In genomic region chr1:11272842-11273594, GRCh38 we compare ENCODE assay signal across 8 cellular contexts. TPM values are rescaled to one million over a fixed set of nuclear protein-coding genes. Genes with fewer than 3 reads are reported as not detected.
DNase-seq lines count a peak whose midpoint lies in the region; ATAC-seq lines count a peak whose summit lies in the region.

TSS of gene UBIAD1 (plus strand) at chr1:11273198. CDS start at chr1:11273532, 334 bp downstream.

- H3K9me3 ChIP-seq in CD8-positive, alpha-beta memory T cell (ENCODE audit: low read length): no peaks in the 10 kb centered on the region
- H3K9me3 ChIP-seq in effector memory CD4-positive, alpha-beta T cell (ENCODE audit: control insufficient read depth, low read length): no peaks in the 10 kb centered on the region

- H3K36me3 Mint-ChIP-seq in CD8-positive, alpha-beta memory T cell: peaks cover 0 to 27% (median 6%) of the 10 kb centered on the region in 3 donors
- H3K36me3 Mint-ChIP-seq in memory B cell: peaks cover 13% of the 10 kb centered on the region

- no peaks in the 10 kb centered on the region for H3K27me3 ChIP-seq in CD8-positive, alpha-beta memory T cell (ENCODE audit: insufficient read depth, low read length, poor library complexity, severe bottlenecking)
- no peaks in the 10 kb centered on the region for H3K27me3 ChIP-seq in effector memory CD4-positive, alpha-beta T cell (replicated peaks; ENCODE audit: control insufficient read depth, insufficient read depth, low read length, poor library complexity, severe bottlenecking)

- POLR2A ChIA-PET in CD8-positive, alpha-beta memory T cell (lab: Charles Lee): interaction anchor here (0.5 to 2.1 kb wide), 4 partner anchors 11 to 635 kb away, joined by 3 to 23 read pairs (median 4); partner anchors contain the start of gene MTOR

- H3K4me3 Mint-ChIP-seq in CD8-positive, alpha-beta memory T cell: peak within 1 kb of the TSS; percentile 93 to 100 (median 94)
- H3K4me3 Mint-ChIP-seq in memory B cell: peak within 1 kb of the TSS; percentile 97

- H3K27me3 Mint-ChIP-seq in CD8-positive, alpha-beta memory T cell: peaks cover 0 to 3% of the 10 kb centered on the region in 2 donors
- H3K27me3 Mint-ChIP-seq in memory B cell: no peaks in the 10 kb centered on the region

- H3K27ac ChIP-seq in CD8-positive, alpha-beta memory T cell (ENCODE audit: low read depth, low read length): peak within 1 kb of the TSS; percentile 90
- H3K27ac ChIP-seq in effector memory CD4-positive, alpha-beta T cell (ENCODE audit: insufficient read depth, low read length, poor library complexity, severe bottlenecking): peak within 1 kb of the TSS; percentile 90

- no peaks in the 10 kb centered on the region for H3K9me3 Mint-ChIP-seq in CD8-positive, alpha-beta memory T cell
- H3K9me3 Mint-ChIP-seq in memory B cell: no peaks in the 10 kb centered on the region

- ATAC-seq in GM19452 (IDR thresholded peaks at IDR 0.05; ENCODE audit: unreplicated experiment): peak; percentile 84
- ATAC-seq in HG03571 (IDR thresholded peaks at IDR 0.05; ENCODE audit: unreplicated experiment): peak; percentile 80
- peak; percentile 91 for ATAC-seq in memory B cell (ENCODE audit: low read depth)

- peak; percentile 77 to 89 (median 80) for DNase-seq in CD8-positive, alpha-beta memory T cell
- peak; percentile 62 to 82 for DNase-seq in NOMO-1 (lab: John Stamatoyannopoulos, UW; ENCODE audit: unreplicated experiment in 2 of 2)
- DNase-seq in activated CD8-positive, alpha-beta memory T cell treated with anti-CD3 and anti-CD28 coated beads for 24 hours: peak; percentile 92
- peak; percentile 68 to 84 (median 80) for DNase-seq in effector memory CD4-positive, alpha-beta T cell
- DNase-seq in memory B cell (ENCODE audit: low spot score in 2 of 2): peak; percentile 70 to 77
- DNase-seq in stimulated activated CD8-positive, alpha-beta memory T cell treated with anti-CD3 and anti-CD28 coated beads, Interleukin-12 subunit alpha, Interleukin-12 subunit beta, amount 100 ng/mL, for 1 hour (ENCODE audit: low read depth): peak; percentile 77

- peaks cover 25% of the 10 kb centered on the region for H3K4me1 ChIP-seq in CD8-positive, alpha-beta memory T cell (ENCODE audit: insufficient read depth, low read length)
- H3K4me1 ChIP-seq in effector memory CD4-positive, alpha-beta T cell (ENCODE audit: control insufficient read depth, insufficient read depth, low read length, poor library complexity, severe bottlenecking): peaks cover 17% of the 10 kb centered on the region

- H3K27ac Mint-ChIP-seq in CD8-positive, alpha-beta memory T cell: peak within 1 kb of the TSS; percentile 76 to 99 (median 94)
- H3K27ac Mint-ChIP-seq in memory B cell: peak within 1 kb of the TSS; percentile 85

- H3K4me1 Mint-ChIP-seq in CD8-positive, alpha-beta memory T cell: peaks cover 27 to 41% (median 40%) of the 10 kb centered on the region in 3 donors
- peaks cover 18% of the 10 kb centered on the region for H3K4me1 Mint-ChIP-seq in memory B cell

- CTCF ChIA-PET in CD8-positive, alpha-beta memory T cell (lab: Charles Lee): interaction anchor here (0.7 to 2.0 kb wide), 3 partner anchors 9 to 11 kb away, joined by 3 to 7 read pairs (median 4); partner anchors contain the start of gene MTOR

- peak within 1 kb of the TSS; percentile 96 for H3K4me3 ChIP-seq in CD8-positive, alpha-beta memory T cell (ENCODE audit: low read length)
- peak within 1 kb of the TSS; percentile 95 for H3K4me3 ChIP-seq in effector memory CD4-positive, alpha-beta T cell (ENCODE audit: insufficient read depth, low read depth, low read length, poor library complexity, severe bottlenecking)

- peaks cover 3% of the 10 kb centered on the region for H3K36me3 ChIP-seq in CD8-positive, alpha-beta memory T cell (ENCODE audit: insufficient read depth, low read length)
- H3K36me3 ChIP-seq in effector memory CD4-positive, alpha-beta T cell (ENCODE audit: control insufficient read depth, insufficient read depth, low read length): no peaks in the 10 kb centered on the region

RNA-seq across cellular contexts. Expression of gene UBIAD1, which starts in this region (rescaled TPM):
- total RNA-seq in CD8-positive, alpha-beta memory T cell: 10 to 100 TPM; 35.7 to 41.8 TPM
- 31.4 TPM for polyA plus RNA-seq in CD8-positive, alpha-beta memory T cell

Comparison
In these comparisons a context has a peak if more than half of its experiments do, and no peak if none do; other contexts are left out.
1. Peak in every context shown above with its lines: DNase-seq, ATAC-seq, H3K4me3 ChIP-seq and H3K27ac ChIP-seq.